29 cellular contexts compared by ENCODE assay signal in the genomic region with DNA sequence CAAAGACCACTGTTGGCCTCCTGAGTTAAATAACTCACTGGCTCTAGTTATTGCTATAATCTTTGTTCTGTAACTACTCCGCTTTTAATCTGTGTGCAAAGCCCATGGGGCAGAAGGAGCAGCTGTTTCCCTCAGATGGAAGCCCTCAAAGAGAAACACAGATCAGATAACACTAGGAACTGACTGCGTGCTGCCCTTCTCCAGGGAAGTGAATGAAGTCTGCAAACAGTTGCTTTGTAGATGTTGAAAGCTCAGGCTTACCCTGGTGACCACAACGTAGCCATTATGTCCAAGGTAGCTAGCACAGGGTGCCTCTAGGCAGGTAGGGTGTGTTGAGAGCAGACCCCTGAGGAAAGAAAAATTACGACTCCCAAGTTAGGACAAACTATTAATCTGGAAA.
A peak's percentile ranks its signal among the peaks of the same experiment; 100 is the strongest.
DNase-seq lines count a peak whose midpoint lies in the region; ATAC-seq and TF ChIP-seq lines count a peak whose summit lies in the region.
"Had no signal": no experiment of that assay in that cellular context is flagged by ENCODE, and none has a peak within 500 bp of the region (broad histone marks: within the 10 kb centered on the region; RNA-seq: fewer than 3 reads in every experiment).

No MANE protein-coding gene starts in this region.

- no peaks in the 10 kb centered on the region for H3K36me3 Mint-ChIP-seq in glutamatergic neuron (ENCODE audit: unreplicated experiment)
- no peaks in the 10 kb centered on the region for H3K36me3 Mint-ChIP-seq in activated T-helper 2 cell treated with anti-CD3 and anti-CD28 coated beads, Interferon-gamma antibody, Interleukin-2, Interleukin-4, amounts not matched to agents 10 μg/mL and 5 μg/mL and 100 μg/mL, durations not matched to agents 14 hours and 24 hours and 36 hours (ENCODE audit: low read depth)
- H3K36me3 Mint-ChIP-seq: natural killer cell; stimulated activated naive B cell treated with anti-CD40 and anti-IgM and Interleukin-4, amounts not matched to agents 10 μg/mL and 1 μg/mL and 100 μg/mL, for 72 hours had no signal

- no peaks in the 10 kb centered on the region for H3K9me2 ChIP-seq in Loucy (replicated peaks; ENCODE audit: low read depth, low read length)

- H3K27me3 ChIP-seq in BE2C (no peaks in the 10 kb centered on the region), Loucy (ENCODE audit: insufficient read depth, low read length, poor library complexity, severe bottlenecking) (no peaks in the 10 kb centered on the region)
- H3K27me3 ChIP-seq: gastrocnemius medialis, sigmoid colon had no signal

- no peak for TF ChIP-seq CTCF in BE2C (IDR thresholded peaks at IDR 0.05; ENCODE audit: low read depth, low read length)
- no peak for TF ChIP-seq CTCF in Loucy (conservative IDR thresholded peaks at IDR 0.05; ENCODE audit: low read length)
- no peak for TF ChIP-seq CTCF in glutamatergic neuron (IDR thresholded peaks at IDR 0.05; ENCODE audit: partially characterized antibody, unreplicated experiment)

- H3K79me2 ChIP-seq in Loucy (ENCODE audit: insufficient read depth, low read length) = no peaks in the 10 kb centered on the region
- H3K79me2 ChIP-seq: parathyroid adenoma had no signal

- H3F3A ChIP-seq in Loucy (ENCODE audit: low read depth) = no peaks in the 10 kb centered on the region

- H4K20me1 ChIP-seq in Loucy (ENCODE audit: insufficient read depth, low read length, poor library complexity, severe bottlenecking) = no peaks in the 10 kb centered on the region

- H3K4me1 ChIP-seq in BE2C (no peaks in the 10 kb centered on the region), Loucy (ENCODE audit: insufficient read depth, low read length, poor library complexity, severe bottlenecking) (peaks cover 9% of the 10 kb centered on the region)
- H3K4me1 ChIP-seq: gastrocnemius medialis, parathyroid adenoma, sigmoid colon had no signal

- no peak overlapping the region for H2AFZ ChIP-seq in Loucy (ENCODE audit: low read length)
- H2AFZ ChIP-seq: parathyroid adenoma had no signal

- H3K36me3 ChIP-seq in BE2C (no peaks in the 10 kb centered on the region), Loucy (ENCODE audit: insufficient read depth, low read length) (no peaks in the 10 kb centered on the region)
- H3K36me3 ChIP-seq: gastrocnemius medialis, sigmoid colon, thoracic aorta had no signal

- peak overlapping the region; percentile 94 for H3K27ac Mint-ChIP-seq in glutamatergic neuron (ENCODE audit: unreplicated experiment)
- no peak overlapping the region for H3K27ac Mint-ChIP-seq in activated T-helper 2 cell treated with anti-CD3 and anti-CD28 coated beads, Interferon-gamma antibody, Interleukin-2, Interleukin-4, amounts not matched to agents 10 μg/mL and 5 μg/mL and 100 μg/mL, durations not matched to agents 14 hours and 24 hours and 36 hours
- H3K27ac Mint-ChIP-seq: activated T-cell treated with anti-CD3 and anti-CD28 coated beads, Interleukin-2, amount 50 U/mL, for 72 hours; H9; natural killer cell; stimulated activated naive B cell treated with anti-CD40 and anti-IgM and Interleukin-4, amounts not matched to agents 10 μg/mL and 1 μg/mL and 100 μg/mL, for 72 hours had no signal

- H3K4me1 Mint-ChIP-seq in glutamatergic neuron (ENCODE audit: low read depth, unreplicated experiment) = peaks cover 9% of the 10 kb centered on the region
- H3K4me1 Mint-ChIP-seq in activated T-helper 2 cell treated with anti-CD3 and anti-CD28 coated beads, Interferon-gamma antibody, Interleukin-2, Interleukin-4, amounts not matched to agents 10 μg/mL and 5 μg/mL and 100 μg/mL, durations not matched to agents 14 hours and 24 hours and 36 hours (ENCODE audit: low read depth) = no peaks in the 10 kb centered on the region
- H3K4me1 Mint-ChIP-seq: central memory CD8-positive, alpha-beta T cell; natural killer cell; stimulated activated naive B cell treated with anti-CD40 and anti-IgM and Interleukin-4, amounts not matched to agents 10 μg/mL and 1 μg/mL and 100 μg/mL, for 72 hours had no signal

- ATAC-seq in GM19395 (IDR thresholded peaks at IDR 0.05; ENCODE audit: unreplicated experiment) = no peak
- no peak for ATAC-seq in GM18520 (IDR thresholded peaks at IDR 0.05; ENCODE audit: unreplicated experiment)
- ATAC-seq: activated T-cell treated with anti-CD3 and anti-CD28 coated beads, Interleukin-2, amount 50 U/mL, for 72 hours; esophagus mucosa; gastrocnemius medialis; K562; natural killer cell; stimulated activated naive B cell treated with anti-CD40 and anti-IgM and Interleukin-4, amounts not matched to agents 10 μg/mL and 1 μg/mL and 100 μg/mL, for 72 hours had no signal

- no peak overlapping the region for H3K4me3 ChIP-seq in BE2C (ENCODE audit: low read depth, low read length)
- peak overlapping the region; percentile 14 for H3K4me3 ChIP-seq in Loucy (ENCODE audit: low read length, poor library complexity, severe bottlenecking)
- H3K4me3 ChIP-seq: gastrocnemius medialis, K562, sigmoid colon, thoracic aorta had no signal

- peaks cover 1% of the 10 kb centered on the region for H3K27me3 Mint-ChIP-seq in glutamatergic neuron (ENCODE audit: unreplicated experiment)
- H3K27me3 Mint-ChIP-seq in activated T-helper 2 cell treated with anti-CD3 and anti-CD28 coated beads, Interferon-gamma antibody, Interleukin-2, Interleukin-4, amounts not matched to agents 10 μg/mL and 5 μg/mL and 100 μg/mL, durations not matched to agents 14 hours and 24 hours and 36 hours (ENCODE audit: low read depth) = no peaks in the 10 kb centered on the region
- H3K27me3 Mint-ChIP-seq: central memory CD8-positive, alpha-beta T cell had no signal

- peak overlapping the region; percentile 3 for H3K9ac ChIP-seq in Loucy (ENCODE audit: low read depth, low read length, poor library complexity, severe bottlenecking)
- H3K9ac ChIP-seq: parathyroid adenoma had no signal

- H3K4me3 Mint-ChIP-seq in glutamatergic neuron (ENCODE audit: unreplicated experiment) = no peak overlapping the region
- H3K4me3 Mint-ChIP-seq in activated T-helper 2 cell treated with anti-CD3 and anti-CD28 coated beads, Interferon-gamma antibody, Interleukin-2, Interleukin-4, amounts not matched to agents 10 μg/mL and 5 μg/mL and 100 μg/mL, durations not matched to agents 14 hours and 24 hours and 36 hours (ENCODE audit: low read depth) = no peak overlapping the region
- H3K4me3 Mint-ChIP-seq: activated T-cell treated with anti-CD3 and anti-CD28 coated beads, Interleukin-2, amount 50 U/mL, for 72 hours; central memory CD8-positive, alpha-beta T cell; H9; natural killer cell; stimulated activated naive B cell treated with anti-CD40 and anti-IgM and Interleukin-4, amounts not matched to agents 10 μg/mL and 1 μg/mL and 100 μg/mL, for 72 hours had no signal

- no peaks in the 10 kb centered on the region for H3K9me3 Mint-ChIP-seq in glutamatergic neuron (ENCODE audit: unreplicated experiment)
- H3K9me3 Mint-ChIP-seq in activated T-helper 2 cell treated with anti-CD3 and anti-CD28 coated beads, Interferon-gamma antibody, Interleukin-2, Interleukin-4, amounts not matched to agents 10 μg/mL and 5 μg/mL and 100 μg/mL, durations not matched to agents 14 hours and 24 hours and 36 hours = no peaks in the 10 kb centered on the region
- H3K9me3 Mint-ChIP-seq: activated T-cell treated with anti-CD3 and anti-CD28 coated beads, Interleukin-2, amount 50 U/mL, for 72 hours; H9 had no signal

- peak overlapping the region; percentile 52 for H3K4me2 ChIP-seq in Loucy (ENCODE audit: low read depth, low read length, poor library complexity, severe bottlenecking)

- no peaks in the 10 kb centered on the region for H3K9me3 ChIP-seq in BE2C
- 0 out of 2 replicates have a peak, but pooled peaks cover 3% of the 10 kb centered on the region for H3K9me3 ChIP-seq in Loucy (ENCODE audit: insufficient read depth, low read depth, low read length)
- H3K9me3 ChIP-seq: gastrocnemius medialis, sigmoid colon, thoracic aorta had no signal

- intact Hi-C loops in activated T-helper 2 cell treated with anti-CD3 and anti-CD28 coated beads, Interferon-gamma antibody, Interleukin-2, Interleukin-4, amounts not matched to agents 10 μg/mL and 5 μg/mL and 100 μg/mL, durations not matched to agents 14 hours and 24 hours and 36 hours (cut with micrococcal nuclease) = no loop called here

- peak; percentile 10 for DNase-seq in BE2C
- peak; percentile 86 for DNase-seq in NCI-H524 treated with DMSO at 0.1 percent for 48 hours (lab: John Stamatoyannopoulos, UW)
- DNase-seq in glutamatergic neuron = peak; percentile 36
- no peak for DNase-seq in glomerular visceral epithelial cell (ENCODE audit: extremely low spot score)
- no peak for DNase-seq in activated T-helper 2 cell treated with anti-CD3 and anti-CD28 coated beads, Interferon-gamma antibody, Interleukin-2, Interleukin-4, amounts not matched to agents 10 μg/mL and 5 μg/mL and 100 μg/mL, durations not matched to agents 14 hours and 24 hours and 36 hours (ENCODE audit: low spot score)
- DNase-seq: activated CD4-positive, CD25-positive, alpha-beta regulatory T cell treated with anti-CD3 and anti-CD28 coated beads, Interleukin-2, amount 50 U/mL, for 72 hours; activated CD8-positive, alpha-beta memory T cell treated with anti-CD3 and anti-CD28 coated beads for 24 hours; activated naive CD4-positive, alpha-beta T cell treated with anti-CD3 and anti-CD28 coated beads, Interleukin-2, amount 50 U/mL, for 16 hours; activated T-cell treated with anti-CD3 and anti-CD28 coated beads, Interleukin-2, amount 50 U/mL, for 72 hours; aorta; effector CD8-positive, alpha-beta T cell; gastrocnemius medialis; GDM1; H9; kidney glomerular epithelial cell; mesendoderm; natural killer cell; NCI-H2081 treated with DMSO at 0.1 percent for 48 hours; sigmoid colon; stimulated activated naive B cell treated with anti-CD40 and anti-IgM and Interleukin-4, amounts not matched to agents 10 μg/mL and 1 μg/mL and 100 μg/mL, for 72 hours; T-helper 9 cell had no signal

Comparison
In these comparisons a context has a peak if more than half of its experiments do, and no peak if none do; other contexts are left out.
1. DNase-seq: peak in BE2C (single experiment), NCI-H524 treated with DMSO at 0.1 percent for 48 hours (single experiment) and glutamatergic neuron (single experiment); none in glomerular visceral epithelial cell (single experiment) and activated T-helper 2 cell treated with anti-CD3 and anti-CD28 coated beads, Interferon-gamma antibody, Interleukin-2, Interleukin-4, amounts not matched to agents 10 μg/mL and 5 μg/mL and 100 μg/mL, durations not matched to agents 14 hours and 24 hours and 36 hours (single experiment).